Comparison of ENCODE assay signal across 1 cellular context in genomic region chr12:117045998-117046374, GRCh38.
TF ChIP-seq lines count a peak whose summit lies in the region.

No MANE protein-coding gene starts in this region.

TF ChIP-seq in K562, 482 proteins besides CTCF, POLR2A, EP300 and RAD21 (continued from another document):
- TF ChIP-seq ZMIZ1 (IDR thresholded peaks at IDR 0.05; ENCODE audit: low read depth in 2 of 2, low read length in 2 of 2) (no peak), SIX5 (IDR thresholded peaks at IDR 0.05; ENCODE audit: borderline replicate concordance in 1 of 2, insufficient read depth in 1 of 2, low read depth in 1 of 2, low read length in 2 of 2) (no peak), ZBTB34 (CRISPR knock-in tag; IDR thresholded peaks at IDR 0.05) (no peak), NEUROD1 (IDR thresholded peaks at IDR 0.05; ENCODE audit: borderline replicate concordance, low read depth, low read length, partially characterized antibody) (no peak), VEZF1 (CRISPR knock-in tag; IDR thresholded peaks at IDR 0.05) (peak; percentile 3; the same call in 1 of the 2 replicates), ZNF561 (CRISPR knock-in tag; conservative IDR thresholded peaks at IDR 0.05) (no peak), SMC3 (conservative IDR thresholded peaks at IDR 0.05; ENCODE audit: insufficient read depth, low read depth, low read length) (no peak), HDAC8 (tag; IDR thresholded peaks at IDR 0.05) (no peak), TAL1 (IDR thresholded peaks at IDR 0.05) (no peak), TFAM (CRISPR knock-in tag; conservative IDR thresholded peaks at IDR 0.05) (no peak), OTX1 (CRISPR knock-in tag; IDR thresholded peaks at IDR 0.05) (no peak), U2AF1 (optimal IDR thresholded peaks at IDR 0.05; ENCODE audit: low read depth, low read length) (no peak), ATF6 (CRISPR knock-in tag; IDR thresholded peaks at IDR 0.05) (no peak), POLR3G (IDR thresholded peaks at IDR 0.05; ENCODE audit: extremely low read depth, insufficient read length, insufficient replicate concordance) (no peak), ETV1 (tag; conservative IDR thresholded peaks at IDR 0.05; ENCODE audit: low read depth) (no peak), SPI1 (IDR thresholded peaks at IDR 0.05; ENCODE audit: borderline replicate concordance, low read depth, low read length) (0 out of 2 replicates have a peak, but pooled peaks have one; percentile 31), ZFP30 (CRISPR knock-in tag; IDR thresholded peaks at IDR 0.05; ENCODE audit: borderline replicate concordance) (no peak), YY1 (IDR thresholded peaks at IDR 0.05; ENCODE audit: borderline replicate concordance in 1 of 3, control insufficient read depth in 1 of 3, extremely low read depth in 1 of 3, insufficient read depth in 3 of 3, insufficient read length in 1 of 3, insufficient replicate concordance in 2 of 3, low read depth in 1 of 3, low read length in 2 of 3) (peak in 1 of 3 experiments; percentile 22), NCOA2 (IDR thresholded peaks at IDR 0.05; ENCODE audit: partially characterized antibody in 2 of 2) (no peak), E2F6 (IDR thresholded peaks at IDR 0.05; ENCODE audit: borderline replicate concordance in 1 of 2, extremely low read depth in 1 of 2, insufficient read depth in 1 of 2, insufficient read length in 1 of 2, low read depth in 1 of 2, low read length in 1 of 2, poor library complexity in 1 of 2, severe bottlenecking in 1 of 2) (peak in 1 of 2 experiments; percentile 33), ZBTB5 (IDR thresholded peaks at IDR 0.05) (no peak), CTCFL (IDR thresholded peaks at IDR 0.05; ENCODE audit: borderline replicate concordance, insufficient read depth, low read depth, low read length, poor library complexity, severe bottlenecking) (no peak), FOS (IDR thresholded peaks at IDR 0.05; ENCODE audit: extremely low read depth, insufficient read length) (no peak), RBM25 (IDR thresholded peaks at IDR 0.05; ENCODE audit: low read depth, low read length, severe bottlenecking) (no peak), KLF1 (tag; IDR thresholded peaks at IDR 0.05) (no peak), MAX (CRISPR knock-in tag; IDR thresholded peaks at IDR 0.05) (peak; percentile 56; the same call in 1 of the 2 replicates), NONO (IDR thresholded peaks at IDR 0.05; ENCODE audit: low read depth in 2 of 2, low read length in 1 of 2) (no peak), ARID4B (CRISPR knock-in tag; IDR thresholded peaks at IDR 0.05) (no peak), PTRF (tag; IDR thresholded peaks at IDR 0.05) (no peak), KLF16 (IDR thresholded peaks at IDR 0.05) (no peak), POLR3A (IDR thresholded peaks at IDR 0.05; ENCODE audit: borderline replicate concordance, extremely low read depth, insufficient read depth, insufficient read length) (no peak), DMBX1 (CRISPR knock-in tag; IDR thresholded peaks at IDR 0.05; ENCODE audit: borderline replicate concordance) (no peak), FOSL1 (tag; conservative IDR thresholded peaks at IDR 0.05) (0 out of 2 replicates have a peak, but pooled peaks have one; percentile 22), JUND (IDR thresholded peaks at IDR 0.05; ENCODE audit: borderline replicate concordance, low read depth, low read length) (peak; percentile 26; the same call in 1 of the 2 replicates), JUND (tag; IDR thresholded peaks at IDR 0.05; ENCODE audit: borderline replicate concordance, low read depth, low read length) (no peak)
